11 cellular contexts compared by ENCODE assay signal in genomic region chr3:149448331-149448831, GRCh38. TPM values are rescaled to one million over a fixed set of nuclear protein-coding genes. Genes with fewer than 3 reads are reported as not detected.
DNase-seq lines count a peak whose midpoint lies in the region; ATAC-seq, FAIRE-seq and TF ChIP-seq lines count a peak whose summit lies in the region.
"Had no signal": no experiment of that assay in that cellular context is flagged by ENCODE, and none has a peak within 500 bp of the region (broad histone marks: within the 10 kb centered on the region; RNA-seq: fewer than 3 reads in every experiment).

No MANE protein-coding gene starts in this region.

- H3K9ac ChIP-seq in smooth muscle cell (ENCODE audit: low read depth): no peak overlapping the region

- no peak overlapping the region for H3K27ac ChIP-seq in smooth muscle cell (ENCODE audit: low read depth)
- H3K27ac ChIP-seq: 22Rv1 had no signal

- no peaks in the 10 kb centered on the region for H3K9me3 ChIP-seq in smooth muscle cell (replicated peaks; ENCODE audit: low read depth)

- no peaks in the 10 kb centered on the region for H3K36me3 ChIP-seq in smooth muscle cell (ENCODE audit: low read depth)

- no peaks in the 10 kb centered on the region for H3F3A ChIP-seq in smooth muscle cell (ENCODE audit: low read depth)

- H3K4me2 ChIP-seq in smooth muscle cell: peak overlapping the region; percentile 3

- no peak overlapping the region for H2AFZ ChIP-seq in smooth muscle cell (ENCODE audit: low read depth)

- H3K27me3 ChIP-seq in smooth muscle cell (ENCODE audit: low read depth): no peaks in the 10 kb centered on the region

- no peaks in the 10 kb centered on the region for H4K20me1 ChIP-seq in smooth muscle cell (ENCODE audit: low read depth)

- no peak for TF ChIP-seq CTCF in fibroblast of villous mesenchyme (IDR thresholded peaks at IDR 0.05; ENCODE audit: insufficient read depth, low read depth, low read length)
- no peak for TF ChIP-seq CTCF in smooth muscle cell (IDR thresholded peaks at IDR 0.05; ENCODE audit: borderline replicate concordance, insufficient read depth, poor library complexity, severe bottlenecking)

- peak; percentile 30 to 35 for ATAC-seq in activated CD4-positive, CD25-positive, alpha-beta regulatory T cell treated with anti-CD3 and anti-CD28 coated beads, Interleukin-2, amount 50 U/mL, for 24 hours
- ATAC-seq in HG02588 (IDR thresholded peaks at IDR 0.05; ENCODE audit: unreplicated experiment): no peak

- H3K4me3 ChIP-seq in fibroblast of villous mesenchyme (ENCODE audit: low read depth, low read length): no peak overlapping the region
- no peak overlapping the region for H3K4me3 ChIP-seq in smooth muscle cell

- peaks cover 10% of the 10 kb centered on the region for H3K4me1 ChIP-seq in smooth muscle cell (ENCODE audit: low read depth)

- TF ChIP-seq POLR2A in GM12891 (IDR thresholded peaks at IDR 0.05; ENCODE audit: low read depth, low read length): no peak

- 41% methylated on average over 3 of the region's 3 CpGs for WGBS in smooth muscle cell (ENCODE audit: low lambda C conversion rate)

- no peak for FAIRE-seq in GM12891 (lab: Jason Lieb, UNC)
- FAIRE-seq: GM12892 had no signal

- DNase-seq in activated CD4-positive, CD25-positive, alpha-beta regulatory T cell treated with anti-CD3 and anti-CD28 coated beads, Interleukin-2, amount 50 U/mL, for 72 hours: no peak
- DNase-seq in SIG-M5 treated with dmso at 0.1 percent for 504 hours (lab: John Stamatoyannopoulos, UW; ENCODE audit: unreplicated experiment) (peak; percentile 75), fibroblast of villous mesenchyme (ENCODE audit: low read depth) (peak; percentile 71), smooth muscle cell (lab: John Stamatoyannopoulos, UW; ENCODE audit: unreplicated experiment) (no peak), NCI-H446 treated with DMSO at 0.1 percent for 48 hours (lab: John Stamatoyannopoulos, UW) (no peak), GM12891 (ENCODE audit: insufficient read length, low spot score) (no peak)
- DNase-seq: activated CD4-positive, alpha-beta T cell treated with anti-CD3 and anti-CD28 coated beads for 48 hours had no signal

- H3K79me2 ChIP-seq in smooth muscle cell (ENCODE audit: low read depth): no peaks in the 10 kb centered on the region

TF ChIP-seq in GM12891, 5 proteins besides CTCF, POLR2A, EP300 and RAD21:
- no peak for TF ChIP-seq SPI1 (IDR thresholded peaks at IDR 0.05; ENCODE audit: low read depth, low read length)
- TF ChIP-seq POLR2AphosphoS5 (IDR thresholded peaks at IDR 0.05; ENCODE audit: low read depth, low read length): no peak
- no peak for TF ChIP-seq POU2F2 (IDR thresholded peaks at IDR 0.05; ENCODE audit: low read depth, low read length)
- TF ChIP-seq TAF1 (IDR thresholded peaks at IDR 0.05; ENCODE audit: low read depth, low read length): no peak
- TF ChIP-seq PAX5 (IDR thresholded peaks at IDR 0.05; ENCODE audit: insufficient read depth, low read length, severe bottlenecking): no peak

RNA-seq across cellular contexts. Expression of gene TM4SF4, which starts 26.1 kb away (rescaled TPM):
- total RNA-seq in fibroblast of villous mesenchyme: under 0.01 TPM in 1 of 2 replicates, not detected in the other
- total RNA-seq in smooth muscle cell: not detected in 2 replicates
- polyA plus RNA-seq in smooth muscle cell: 0.15 and 0.29 TPM in 2 replicates
- not detected for polyA plus RNA-seq in GM12891 (2012; ENCODE audit: low read depth, missing spikeins)

Comparison
In these comparisons a context has a peak if more than half of its experiments do, and no peak if none do; other contexts are left out.
1. DNase-seq: peak in SIG-M5 treated with dmso at 0.1 percent for 504 hours (single experiment) and fibroblast of villous mesenchyme (single experiment); none in activated CD4-positive, CD25-positive, alpha-beta regulatory T cell treated with anti-CD3 and anti-CD28 coated beads, Interleukin-2, amount 50 U/mL, for 72 hours (single experiment), smooth muscle cell (single experiment), NCI-H446 treated with DMSO at 0.1 percent for 48 hours (single experiment) and GM12891 (single experiment).